18 cellular contexts compared by ENCODE assay signal in genomic region chr5:100832252-100833230, GRCh38.
DNase-seq lines count a peak whose midpoint lies in the region; ATAC-seq and TF ChIP-seq lines count a peak whose summit lies in the region.
"Had no signal": no experiment of that assay in that cellular context is flagged by ENCODE, and none has a peak within 500 bp of the region (broad histone marks: within the 10 kb centered on the region; RNA-seq: fewer than 3 reads in every experiment).

No MANE protein-coding gene starts in this region.

- peaks cover 6 to 27% of the 10 kb centered on the region in 2 donors for H3K36me3 Mint-ChIP-seq in activated T-cell treated with anti-CD3 and anti-CD28 coated beads, Interleukin-2, amount 50 U/mL, for 72 hours (ENCODE audit: insufficient read depth in 2 of 2)
- peaks cover 49% of the 10 kb centered on the region for H3K36me3 Mint-ChIP-seq in activated B cell treated with CpG ODN at 0.5 μM for 24 hours (ENCODE audit: low read depth)
- H3K36me3 Mint-ChIP-seq in stimulated activated memory B cell treated with anti-CD40 and anti-IgM and Interleukin-4, amounts not matched to agents 10 μg/mL and 1 μg/mL and 100 μg/mL, for 72 hours = peaks cover 30% of the 10 kb centered on the region

- POLR2A ChIA-PET in activated B cell treated with CpG ODN at 0.5 μM for 24 hours (lab: Charles Lee) = no interaction called here

- peaks cover 0 to 2% of the 10 kb centered on the region in 2 donors for H3K9me3 Mint-ChIP-seq in activated T-cell treated with anti-CD3 and anti-CD28 coated beads, Interleukin-2, amount 50 U/mL, for 72 hours
- H3K9me3 Mint-ChIP-seq in activated B cell treated with CpG ODN at 0.5 μM for 24 hours = no peaks in the 10 kb centered on the region
- peaks cover 3% of the 10 kb centered on the region for H3K9me3 Mint-ChIP-seq in stimulated activated memory B cell treated with anti-CD40 and anti-IgM and Interleukin-4, amounts not matched to agents 10 μg/mL and 1 μg/mL and 100 μg/mL, for 72 hours

- H3K27me3 Mint-ChIP-seq in activated T-cell treated with anti-CD3 and anti-CD28 coated beads, Interleukin-2, amount 50 U/mL, for 72 hours (ENCODE audit: low read depth) = no peaks in the 10 kb centered on the region
- H3K27me3 Mint-ChIP-seq in activated B cell treated with CpG ODN at 0.5 μM for 24 hours = no peaks in the 10 kb centered on the region
- H3K27me3 Mint-ChIP-seq in stimulated activated memory B cell treated with anti-CD40 and anti-IgM and Interleukin-4, amounts not matched to agents 10 μg/mL and 1 μg/mL and 100 μg/mL, for 72 hours = no peaks in the 10 kb centered on the region

- DNase-seq in activated T-cell treated with anti-CD3 and anti-CD28 coated beads, Interleukin-2, amount 50 U/mL, for 72 hours = no peak
- DNase-seq in activated T-cell treated with anti-CD3 and anti-CD28 coated beads for 4 hours = no peak
- DNase-seq in activated B cell treated with CpG ODN at 0.5 μM for 24 hours = no peak
- no peak for DNase-seq in KG1 (lab: John Stamatoyannopoulos, UW)
- DNase-seq in left ventricle myocardium superior = no peak
- no peak for DNase-seq in occipital lobe (lab: John Stamatoyannopoulos, UW)
- DNase-seq: activated CD4-positive, alpha-beta T cell treated with anti-CD3 and anti-CD28 coated beads for 1 hour; activated T-cell treated with anti-CD3 and anti-CD28 coated beads, Interleukin-2, amount 50 U/mL, for 1 hour; amygdala; foreskin fibroblast; IMR-90; left lung; NCI-H1105 treated with DMSO at 0.1 percent for 48 hours; SHP77 treated with DMSO at 0.1 percent for 48 hours; stimulated activated naive CD4-positive, alpha-beta T cell; upper lobe of left lung had no signal

- peaks cover 64% of the 10 kb centered on the region for H3K4me1 Mint-ChIP-seq in activated T-cell treated with anti-CD3 and anti-CD28 coated beads, Interleukin-2, amount 50 U/mL, for 72 hours (ENCODE audit: low read depth)
- peaks cover 54% of the 10 kb centered on the region for H3K4me1 Mint-ChIP-seq in activated B cell treated with CpG ODN at 0.5 μM for 24 hours
- peaks cover 49% of the 10 kb centered on the region for H3K4me1 Mint-ChIP-seq in stimulated activated memory B cell treated with anti-CD40 and anti-IgM and Interleukin-4, amounts not matched to agents 10 μg/mL and 1 μg/mL and 100 μg/mL, for 72 hours

- TF ChIP-seq CTCF in activated B cell treated with CpG ODN at 0.5 μM for 24 hours (IDR thresholded peaks at IDR 0.05) = no peak

- CTCF ChIA-PET in activated B cell treated with CpG ODN at 0.5 μM for 24 hours (lab: Charles Lee) = no interaction called here

- H3K4me3 Mint-ChIP-seq in activated T-cell treated with anti-CD3 and anti-CD28 coated beads, Interleukin-2, amount 50 U/mL, for 72 hours = peak overlapping the region; percentile 45 to 55
- H3K4me3 Mint-ChIP-seq in activated B cell treated with CpG ODN at 0.5 μM for 24 hours = no peak overlapping the region
- no peak overlapping the region for H3K4me3 Mint-ChIP-seq in stimulated activated memory B cell treated with anti-CD40 and anti-IgM and Interleukin-4, amounts not matched to agents 10 μg/mL and 1 μg/mL and 100 μg/mL, for 72 hours

- peak overlapping the region; percentile 78 for H3K27ac Mint-ChIP-seq in activated T-cell treated with anti-CD3 and anti-CD28 coated beads, Interleukin-2, amount 50 U/mL, for 72 hours
- peak overlapping the region; percentile 78 for H3K27ac Mint-ChIP-seq in activated B cell treated with CpG ODN at 0.5 μM for 24 hours
- H3K27ac Mint-ChIP-seq in stimulated activated memory B cell treated with anti-CD40 and anti-IgM and Interleukin-4, amounts not matched to agents 10 μg/mL and 1 μg/mL and 100 μg/mL, for 72 hours = peak overlapping the region; percentile 5

- ATAC-seq in activated T-cell treated with anti-CD3 and anti-CD28 coated beads, Interleukin-2, amount 50 U/mL, for 72 hours (replicated peaks in 1 of 2) = peak; percentile 29 to 46
- ATAC-seq in HG03139 (IDR thresholded peaks at IDR 0.05; ENCODE audit: unreplicated experiment) (peak; percentile 36), activated B cell treated with CpG ODN at 0.5 μM for 24 hours (ENCODE audit: low read depth) (no peak), left ventricle myocardium superior (no peak)
- no peak for ATAC-seq in stimulated activated memory B cell treated with anti-CD40 and anti-IgM and Interleukin-4, amounts not matched to agents 10 μg/mL and 1 μg/mL and 100 μg/mL, for 72 hours
- ATAC-seq: left lung had no signal

- intact Hi-C loops in activated B cell treated with CpG ODN at 0.5 μM for 24 hours (cut with micrococcal nuclease) = no loop called here
- intact Hi-C loops in left ventricle myocardium superior (cut with micrococcal nuclease) = no loop called here

Comparison
In these comparisons a context has a peak if more than half of its experiments do, and no peak if none do; other contexts are left out.
1. ATAC-seq: peak in activated T-cell treated with anti-CD3 and anti-CD28 coated beads, Interleukin-2, amount 50 U/mL, for 72 hours (2 of 2) and HG03139 (single experiment); none in activated B cell treated with CpG ODN at 0.5 μM for 24 hours (single experiment), stimulated activated memory B cell treated with anti-CD40 and anti-IgM and Interleukin-4, amounts not matched to agents 10 μg/mL and 1 μg/mL and 100 μg/mL, for 72 hours (single experiment) and left ventricle myocardium superior (single experiment).
2. H3K27ac Mint-ChIP-seq: peak in every context shown above with its lines; median percentile 78 in activated T-cell treated with anti-CD3 and anti-CD28 coated beads, Interleukin-2, amount 50 U/mL, for 72 hours; 78 in activated B cell treated with CpG ODN at 0.5 μM for 24 hours; 5 in stimulated activated memory B cell treated with anti-CD40 and anti-IgM and Interleukin-4, amounts not matched to agents 10 μg/mL and 1 μg/mL and 100 μg/mL, for 72 hours.
3. H3K4me3 Mint-ChIP-seq: peak in activated T-cell treated with anti-CD3 and anti-CD28 coated beads, Interleukin-2, amount 50 U/mL, for 72 hours (2 of 2); none in activated B cell treated with CpG ODN at 0.5 μM for 24 hours (single experiment) and stimulated activated memory B cell treated with anti-CD40 and anti-IgM and Interleukin-4, amounts not matched to agents 10 μg/mL and 1 μg/mL and 100 μg/mL, for 72 hours (single experiment).